1 cellular context compared by ENCODE assay signal in genomic region chr16:68263559-68264127, GRCh38.
TF ChIP-seq lines count a peak whose summit lies in the region.

No MANE protein-coding gene starts in this region.

TF ChIP-seq in liver, 16 proteins besides CTCF, POLR2A, EP300 and RAD21 (continued from another document):
- TF ChIP-seq ZBTB33 (IDR thresholded peaks at IDR 0.05): no peak
- no peak for TF ChIP-seq YY1 (IDR thresholded peaks at IDR 0.05)
- TF ChIP-seq NR2F2 (IDR thresholded peaks at IDR 0.05): no peak
- TF ChIP-seq, protein P1, sequence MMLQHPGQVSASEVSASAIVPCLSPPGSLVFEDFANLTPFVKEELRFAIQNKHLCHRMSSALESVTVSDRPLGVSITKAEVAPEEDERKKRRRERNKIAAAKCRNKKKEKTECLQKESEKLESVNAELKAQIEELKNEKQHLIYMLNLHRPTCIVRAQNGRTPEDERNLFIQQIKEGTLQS (IDR thresholded peaks at IDR 0.05): no peak
- TF ChIP-seq EGR1 (IDR thresholded peaks at IDR 0.05; ENCODE audit: low read depth in 2 of 2): no peak
- TF ChIP-seq JUND (IDR thresholded peaks at IDR 0.05): no peak
- TF ChIP-seq GABPA (IDR thresholded peaks at IDR 0.05 in 1 of 2, conservative IDR thresholded peaks at IDR 0.05 in 1 of 2): no peak
- TF ChIP-seq FOXA1 (IDR thresholded peaks at IDR 0.05): no peak
- no peak for TF ChIP-seq HNF4G (IDR thresholded peaks at IDR 0.05)
- no peak for TF ChIP-seq FOXA2 (IDR thresholded peaks at IDR 0.05)
- TF ChIP-seq TAF1 (conservative IDR thresholded peaks at IDR 0.05): no peak
- TF ChIP-seq, protein P2, sequence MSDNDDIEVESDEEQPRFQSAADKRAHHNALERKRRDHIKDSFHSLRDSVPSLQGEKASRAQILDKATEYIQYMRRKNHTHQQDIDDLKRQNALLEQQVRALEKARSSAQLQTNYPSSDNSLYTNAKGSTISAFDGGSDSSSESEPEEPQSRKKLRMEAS (IDR thresholded peaks at IDR 0.05): no peak
- TF ChIP-seq SP1 (IDR thresholded peaks at IDR 0.05): no peak
- no peak for TF ChIP-seq HNF4A (conservative IDR thresholded peaks at IDR 0.05)
- no peak for TF ChIP-seq RXRA (IDR thresholded peaks at IDR 0.05)
TF ChIP-seq in liver: peak in this region for 0.
